13 cellular contexts compared by ENCODE assay signal in the genomic region with DNA sequence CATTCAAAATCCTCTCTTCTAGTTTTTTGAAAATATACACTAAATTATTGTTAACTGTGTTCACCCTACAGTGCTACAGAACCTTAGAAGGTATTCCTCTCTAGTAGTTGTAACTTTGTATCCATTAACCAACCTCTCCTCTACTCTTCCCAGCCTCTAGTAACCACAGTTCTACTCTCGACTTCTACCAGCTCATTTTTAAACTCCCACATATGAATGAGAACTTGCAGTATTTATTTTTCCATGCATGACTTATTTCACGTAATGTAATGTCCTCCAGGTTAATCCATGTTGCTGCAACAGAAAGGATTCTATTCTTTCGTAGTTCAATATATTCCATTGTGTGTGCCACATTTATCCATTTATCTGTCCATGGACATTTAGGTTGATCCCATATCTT.
DNase-seq lines count a peak whose midpoint lies in the region.
"Had no signal": no experiment of that assay in that cellular context is flagged by ENCODE, and none has a peak within 500 bp of the region (broad histone marks: within the 10 kb centered on the region; RNA-seq: fewer than 3 reads in every experiment).

No MANE protein-coding gene starts in this region.

- DNase-seq in DMS53 (lab: John Stamatoyannopoulos, UW) (peak; percentile 3), Karpas-422 (no peak), glomerular visceral epithelial cell (ENCODE audit: extremely low spot score) (peak; percentile 28), COR-L47 (lab: John Stamatoyannopoulos, UW) (no peak), NCI-H2107 treated with DMSO at 0.1 percent for 48 hours (lab: John Stamatoyannopoulos, UW; ENCODE audit: unreplicated experiment) (no peak), activated gamma-delta T cell treated with Interleukin-2 at 50 U/mL for 16 hours (no peak), NCI-H1417 treated with DMSO at 0.1 percent for 48 hours (lab: John Stamatoyannopoulos, UW) (no peak)
- DNase-seq: CD4-positive, alpha-beta memory T cell; DMS79; EL; GOT3; H9 had no signal

- H3K9me2 ChIP-seq in Karpas-422 (replicated peaks; ENCODE audit: insufficient read depth, low read length) = no peaks in the 10 kb centered on the region

- H3K4me2 ChIP-seq in Karpas-422 (ENCODE audit: low read depth, low read length, poor library complexity, severe bottlenecking) = peak overlapping the region; percentile 74

- H2AFZ ChIP-seq in Karpas-422 (ENCODE audit: low read length) = no peak overlapping the region

- H3K4me1 ChIP-seq in Karpas-422 (ENCODE audit: low read length) = peaks cover 49% of the 10 kb centered on the region

- H3K9me3 ChIP-seq in Karpas-422 (ENCODE audit: low read length) = no peaks in the 10 kb centered on the region

- H3K27me3 ChIP-seq in Karpas-422 (ENCODE audit: low read length) = no peaks in the 10 kb centered on the region

- no peak overlapping the region for H3K9ac ChIP-seq in Karpas-422 (ENCODE audit: low read length)

- H3K27ac ChIP-seq in Karpas-422 (ENCODE audit: low read length) = no peak overlapping the region
- H3K27ac ChIP-seq: C4-2B had no signal

- no peaks in the 10 kb centered on the region for H3K36me3 ChIP-seq in Karpas-422 (ENCODE audit: insufficient read depth, low read length)

- H3K4me3 ChIP-seq in Karpas-422 (ENCODE audit: low read length) = peak overlapping the region; percentile 33

- H4K20me1 ChIP-seq in Karpas-422 (ENCODE audit: insufficient read depth, low read depth, low read length) = no peaks in the 10 kb centered on the region

- no peaks in the 10 kb centered on the region for H3K79me2 ChIP-seq in Karpas-422 (ENCODE audit: low read length)

Comparison
In these comparisons a context has a peak if more than half of its experiments do, and no peak if none do; other contexts are left out.
1. DNase-seq: peak in DMS53 (single experiment) and glomerular visceral epithelial cell (single experiment); none in Karpas-422 (single experiment), COR-L47 (single experiment), NCI-H2107 treated with DMSO at 0.1 percent for 48 hours (single experiment), activated gamma-delta T cell treated with Interleukin-2 at 50 U/mL for 16 hours (single experiment) and NCI-H1417 treated with DMSO at 0.1 percent for 48 hours (single experiment).